Comparison of ENCODE assay signal across 8 cellular contexts in the genomic region with DNA sequence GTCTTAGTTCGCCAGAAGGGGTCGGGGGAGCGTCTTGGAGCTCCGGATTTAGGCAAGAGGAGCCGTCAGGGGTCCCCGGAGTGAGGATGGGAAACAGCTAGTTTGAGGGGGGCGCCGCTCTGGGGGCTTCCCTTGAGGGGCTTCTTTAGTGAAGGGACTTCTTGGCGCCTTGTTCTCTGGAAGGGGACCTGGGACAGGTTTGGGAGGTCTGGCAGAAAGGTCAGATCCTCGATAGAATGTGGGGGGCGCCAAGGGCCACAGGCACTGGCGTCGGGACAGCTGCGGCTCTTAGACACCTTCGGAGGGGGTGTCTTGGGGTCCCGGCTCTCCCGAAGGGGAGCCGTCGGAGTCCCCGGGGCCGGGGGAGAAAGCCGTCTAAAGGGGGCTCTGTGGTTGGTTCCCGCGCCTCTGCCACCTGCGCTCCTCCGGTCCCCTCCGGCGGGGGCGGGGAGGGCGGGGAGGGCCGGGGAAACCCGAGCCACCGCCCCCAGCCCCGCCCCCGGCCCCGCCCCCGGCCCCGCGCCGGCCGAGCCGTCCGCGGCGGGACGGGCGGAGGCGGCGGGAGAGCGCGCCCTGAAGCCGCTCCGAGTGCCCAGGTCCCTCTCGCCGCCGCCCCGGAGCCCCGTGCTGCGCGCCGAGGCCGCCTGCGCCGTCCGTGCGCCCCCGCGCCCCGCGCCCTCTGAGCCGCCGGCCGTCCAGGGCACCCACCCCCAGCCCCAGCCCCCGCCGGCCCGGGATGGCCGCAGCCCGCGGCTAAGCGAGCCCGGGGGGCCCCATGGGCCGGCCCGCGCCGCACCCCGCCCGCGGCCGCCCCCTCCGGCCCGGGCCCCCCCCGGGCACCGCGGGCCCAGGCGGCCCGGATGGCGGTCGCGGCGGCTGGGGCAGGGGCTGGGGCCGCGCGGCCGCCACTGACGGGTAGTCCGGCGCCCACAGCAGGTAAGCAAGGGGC. TPM values are rescaled to one million over a fixed set of nuclear protein-coding genes. Genes with fewer than 3 reads are reported as not detected.
DNase-seq lines count a peak whose midpoint lies in the region; ATAC-seq, FAIRE-seq and TF ChIP-seq lines count a peak whose summit lies in the region.

A gene with protein sequence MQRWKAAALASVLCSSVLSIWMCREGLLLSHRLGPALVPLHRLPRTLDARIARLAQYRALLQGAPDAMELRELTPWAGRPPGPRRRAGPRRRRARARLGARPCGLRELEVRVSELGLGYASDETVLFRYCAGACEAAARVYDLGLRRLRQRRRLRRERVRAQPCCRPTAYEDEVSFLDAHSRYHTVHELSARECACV (plus strand): TSS at position 552 of the 949 bp plus-strand sequence. CDS start 19,099 bp downstream, outside the sequence.

- ATAC-seq in left colon, result peak; percentile 59
- no peak for ATAC-seq in GM18519 (IDR thresholded peaks at IDR 0.05; ENCODE audit: low FRiP score, unreplicated experiment)
- no peak for ATAC-seq in HG03571 (IDR thresholded peaks at IDR 0.05; ENCODE audit: unreplicated experiment)

- H3K27ac ChIP-seq in HEK293 (ENCODE audit: extremely low read depth, low read depth, low read length), result no peak within 1 kb of the TSS
- peak within 1 kb of the TSS; percentile 5; the same call in 1 of the 2 replicates for H3K27ac ChIP-seq in SJCRH30
- no peak within 1 kb of the TSS for H3K27ac ChIP-seq in astrocyte (ENCODE audit: low read depth, low read length)
- H3K27ac ChIP-seq in stomach, result peak within 1 kb of the TSS; percentile 69 to 88 (median 77)

- no peaks in the 10 kb centered on the region for H3K79me2 ChIP-seq in astrocyte (ENCODE audit: insufficient read depth, low read length)

- no peak for FAIRE-seq in astrocyte (lab: Jason Lieb, UNC)

- peak within 1 kb of the TSS; percentile 34 for H3K4me3 Mint-ChIP-seq in astrocyte (ENCODE audit: unreplicated experiment)

- POLR2A ChIA-PET in HEK293 (lab: Yijun Ruan, JAX), result interaction anchor here (0.5 to 1.6 kb wide), 15 partner anchors 12 to 218 kb away, joined by 3 to 29 read pairs (median 5); a partner anchor contains a TSS

- DNase-seq in SJCRH30 (peak; percentile 62 to 73), astrocyte (ENCODE audit: low read depth) (no peak), left colon (peak in 1 of 2 donors; percentile 59), stomach (peak; percentile 69), SIG-M5 (lab: John Stamatoyannopoulos, UW) (no peak)

- no peaks in the 10 kb centered on the region for H3K27me3 ChIP-seq in SJCRH30
- H3K27me3 ChIP-seq in astrocyte (ENCODE audit: insufficient read depth, low read length), result peaks cover 20% of the 10 kb centered on the region
- H3K27me3 ChIP-seq in stomach, result peaks cover 0 to 59% (median 24%) of the 10 kb centered on the region in 3 donors

- H2AFZ ChIP-seq in astrocyte (ENCODE audit: low read depth, low read length), result peak within 1 kb of the TSS; percentile 58

- WGBS in stomach, 5 donors, result 1 to 4% (median 2%) methylated on average over 28 to 104 of the region's 107 CpGs

- no peak for TF ChIP-seq POLR2A in stomach (IDR thresholded peaks at IDR 0.05)

- H3K4me1 ChIP-seq in HEK293 (ENCODE audit: control insufficient read depth, insufficient read depth, low read length) (peaks cover 3% of the 10 kb centered on the region; the same call in 1 of the 2 replicates), SJCRH30 (peaks cover 28% of the 10 kb centered on the region), astrocyte (ENCODE audit: insufficient read depth, low read length) (peaks cover 5% of the 10 kb centered on the region), stomach (peaks cover 34 to 61% (median 58%) of the 10 kb centered on the region in 4 donors)

- no peaks in the 10 kb centered on the region for H3K9me3 Mint-ChIP-seq in astrocyte (ENCODE audit: unreplicated experiment)

- H3K4me3 ChIP-seq in HEK293 (ENCODE audit: low read depth, low read length) (peak within 1 kb of the TSS; percentile 26), SJCRH30 (peak within 1 kb of the TSS; percentile 61), astrocyte (ENCODE audit: insufficient read depth, low read depth, low read length) (no peak within 1 kb of the TSS), stomach (peak within 1 kb of the TSS; percentile 44 to 63 (median 58))

- TF ChIP-seq EP300 in stomach (IDR thresholded peaks at IDR 0.05), result no peak

- H3K4me1 Mint-ChIP-seq in astrocyte (ENCODE audit: low read depth, unreplicated experiment), result no peaks in the 10 kb centered on the region

- H3K36me3 ChIP-seq in HEK293 (ENCODE audit: control insufficient read depth in 2 of 2, insufficient read depth in 1 of 2, low read length in 2 of 2), result no peaks in the 10 kb centered on the region
- no peaks in the 10 kb centered on the region for H3K36me3 ChIP-seq in SJCRH30
- H3K36me3 ChIP-seq in astrocyte (ENCODE audit: insufficient read depth, low read length), result no peaks in the 10 kb centered on the region
- peaks cover 0 to 4% (median 0%) of the 10 kb centered on the region in 4 donors for H3K36me3 ChIP-seq in stomach

- H3K9ac ChIP-seq in astrocyte (ENCODE audit: low read length), result no peak within 1 kb of the TSS

- TF ChIP-seq CTCF in HEK293 (tag by site-specific recombination; IDR thresholded peaks at IDR 0.05) (no peak), astrocyte (IDR thresholded peaks at IDR 0.05; ENCODE audit: insufficient read depth, low read depth, low read length) (no peak), stomach (IDR thresholded peaks at IDR 0.05) (no peak)

- intact Hi-C loops in left colon (cut with DNase I, micrococcal nuclease) (loop anchor here (5.0 kb wide), 2 partner anchors 88 to 93 kb away; no protein-coding TSS in a partner anchor), stomach (cut with DNase I; ENCODE audit: low total_unique reads) (loop anchor here (10.0 kb wide), 1 partner anchor 90 kb away; no protein-coding TSS in a partner anchor)

- H3K36me3 Mint-ChIP-seq in astrocyte (ENCODE audit: low read depth, unreplicated experiment), result no peaks in the 10 kb centered on the region

- CTCF ChIA-PET in HEK293 (lab: Yijun Ruan, JAX), result interaction anchor here (0.6 to 2.3 kb wide), 74 partner anchors 10 to 701 kb away, joined by 3 to 71 read pairs (median 6); a partner anchor contains a TSS

- H3K9me3 ChIP-seq in HEK293 (ENCODE audit: control insufficient read depth, insufficient read depth, low read depth, low read length), result no peaks in the 10 kb centered on the region
- no peaks in the 10 kb centered on the region for H3K9me3 ChIP-seq in SJCRH30 (replicated peaks)
- H3K9me3 ChIP-seq in astrocyte (ENCODE audit: insufficient read depth, low read depth, low read length), result no peaks in the 10 kb centered on the region
- H3K9me3 ChIP-seq in stomach, result no peaks in the 10 kb centered on the region

- peak within 1 kb of the TSS; percentile 86 for H3K4me2 ChIP-seq in astrocyte (ENCODE audit: low read length)

- no peaks in the 10 kb centered on the region for H4K20me1 ChIP-seq in astrocyte (ENCODE audit: insufficient read depth, low read length)

- H3K27me3 Mint-ChIP-seq in astrocyte (ENCODE audit: low read depth, unreplicated experiment), result peaks cover 41% of the 10 kb centered on the region

- no peak within 1 kb of the TSS for H3K27ac Mint-ChIP-seq in astrocyte (ENCODE audit: unreplicated experiment)

TF ChIP-seq in HEK293, 187 proteins besides CTCF, POLR2A, EP300 and RAD21 (continues in another document):
- TF ChIP-seq SP2 (tag by site-specific recombination; IDR thresholded peaks at IDR 0.05), result peak; percentile 38; the same call in 1 of the 2 replicates
- TF ChIP-seq KLF9 (tag by site-specific recombination; IDR thresholded peaks at IDR 0.05; ENCODE audit: low read depth), result peak; percentile 71; the same call in 1 of the 2 replicates
- peak; percentile 67; the same call in 1 of the 2 replicates for TF ChIP-seq ZNF777 (tag by site-specific recombination; IDR thresholded peaks at IDR 0.05; ENCODE audit: borderline replicate concordance)
- no peak for TF ChIP-seq ZNF23 (tag by site-specific recombination; IDR thresholded peaks at IDR 0.05; ENCODE audit: borderline replicate concordance)
- TF ChIP-seq ZNF76 (tag by site-specific recombination; IDR thresholded peaks at IDR 0.05; ENCODE audit: borderline replicate concordance, low read depth), result no peak
- TF ChIP-seq, protein P1, sequence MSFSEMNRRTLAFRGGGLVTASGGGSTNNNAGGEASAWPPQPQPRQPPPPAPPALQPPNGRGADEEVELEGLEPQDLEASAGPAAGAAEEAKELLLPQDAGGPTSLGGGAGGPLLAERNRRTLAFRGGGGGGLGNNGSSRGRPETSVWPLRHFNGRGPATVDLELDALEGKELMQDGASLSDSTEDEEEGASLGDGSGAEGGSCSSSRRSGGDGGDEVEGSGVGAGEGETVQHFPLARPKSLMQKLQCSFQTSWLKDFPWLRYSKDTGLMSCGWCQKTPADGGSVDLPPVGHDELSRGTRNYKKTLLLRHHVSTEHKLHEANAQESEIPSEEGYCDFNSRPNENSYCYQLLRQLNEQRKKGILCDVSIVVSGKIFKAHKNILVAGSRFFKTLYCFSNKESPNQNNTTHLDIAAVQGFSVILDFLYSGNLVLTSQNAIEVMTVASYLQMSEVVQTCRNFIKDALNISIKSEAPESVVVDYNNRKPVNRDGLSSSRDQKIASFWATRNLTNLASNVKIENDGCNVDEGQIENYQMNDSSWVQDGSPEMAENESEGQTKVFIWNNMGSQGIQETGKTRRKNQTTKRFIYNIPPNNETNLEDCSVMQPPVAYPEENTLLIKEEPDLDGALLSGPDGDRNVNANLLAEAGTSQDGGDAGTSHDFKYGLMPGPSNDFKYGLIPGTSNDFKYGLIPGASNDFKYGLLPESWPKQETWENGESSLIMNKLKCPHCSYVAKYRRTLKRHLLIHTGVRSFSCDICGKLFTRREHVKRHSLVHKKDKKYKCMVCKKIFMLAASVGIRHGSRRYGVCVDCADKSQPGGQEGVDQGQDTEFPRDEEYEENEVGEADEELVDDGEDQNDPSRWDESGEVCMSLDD (tag by site-specific recombination; IDR thresholded peaks at IDR 0.05), result peak; percentile 71
- no peak for TF ChIP-seq SCRT1 (tag by site-specific recombination; IDR thresholded peaks at IDR 0.05; ENCODE audit: borderline replicate concordance)
- TF ChIP-seq, protein P2, sequence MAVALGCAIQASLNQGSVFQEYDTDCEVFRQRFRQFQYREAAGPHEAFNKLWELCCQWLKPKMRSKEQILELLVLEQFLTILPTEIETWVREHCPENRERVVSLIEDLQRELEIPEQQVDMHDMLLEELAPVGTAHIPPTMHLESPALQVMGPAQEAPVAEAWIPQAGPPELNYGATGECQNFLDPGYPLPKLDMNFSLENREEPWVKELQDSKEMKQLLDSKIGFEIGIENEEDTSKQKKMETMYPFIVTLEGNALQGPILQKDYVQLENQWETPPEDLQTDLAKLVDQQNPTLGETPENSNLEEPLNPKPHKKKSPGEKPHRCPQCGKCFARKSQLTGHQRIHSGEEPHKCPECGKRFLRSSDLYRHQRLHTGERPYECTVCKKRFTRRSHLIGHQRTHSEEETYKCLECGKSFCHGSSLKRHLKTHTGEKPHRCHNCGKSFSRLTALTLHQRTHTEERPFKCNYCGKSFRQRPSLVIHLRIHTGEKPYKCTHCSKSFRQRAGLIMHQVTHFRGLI (tag by site-specific recombination; IDR thresholded peaks at IDR 0.05), result no peak

RNA-seq across cellular contexts. Expression of the gene that starts here (rescaled TPM):
- 21.5 and 23.6 TPM in 2 replicates for total RNA-seq in SJCRH30 (2014; rRNA removed; shearing (Covaris generic))
- total RNA-seq in astrocyte, result 0.62 and 0.66 TPM in 2 replicates
- 1 to 10 TPM; 1.2 to 1.7 TPM for total RNA-seq in left colon
- total RNA-seq in stomach, result 1 to 10 TPM in 2 of 5 donors, under 1 TPM in 1, not detected in 2; 0.92 to 7.1 (median 1.8) TPM
- 1 to 10 TPM; 3.5 to 6.1 (median 4.0) TPM for polyA plus RNA-seq in stomach

Comparison
In these comparisons a context has a peak if more than half of its experiments do, and no peak if none do; other contexts are left out.
1. H3K27ac ChIP-seq: peak in SJCRH30 (single experiment) and stomach (5 of 5); none in HEK293 (single experiment) and astrocyte (single experiment).
2. DNase-seq: peak in SJCRH30 (2 of 2) and stomach (single experiment); none in astrocyte (single experiment) and SIG-M5 (single experiment).